10 cellular contexts compared by ENCODE assay signal in the genomic region with DNA sequence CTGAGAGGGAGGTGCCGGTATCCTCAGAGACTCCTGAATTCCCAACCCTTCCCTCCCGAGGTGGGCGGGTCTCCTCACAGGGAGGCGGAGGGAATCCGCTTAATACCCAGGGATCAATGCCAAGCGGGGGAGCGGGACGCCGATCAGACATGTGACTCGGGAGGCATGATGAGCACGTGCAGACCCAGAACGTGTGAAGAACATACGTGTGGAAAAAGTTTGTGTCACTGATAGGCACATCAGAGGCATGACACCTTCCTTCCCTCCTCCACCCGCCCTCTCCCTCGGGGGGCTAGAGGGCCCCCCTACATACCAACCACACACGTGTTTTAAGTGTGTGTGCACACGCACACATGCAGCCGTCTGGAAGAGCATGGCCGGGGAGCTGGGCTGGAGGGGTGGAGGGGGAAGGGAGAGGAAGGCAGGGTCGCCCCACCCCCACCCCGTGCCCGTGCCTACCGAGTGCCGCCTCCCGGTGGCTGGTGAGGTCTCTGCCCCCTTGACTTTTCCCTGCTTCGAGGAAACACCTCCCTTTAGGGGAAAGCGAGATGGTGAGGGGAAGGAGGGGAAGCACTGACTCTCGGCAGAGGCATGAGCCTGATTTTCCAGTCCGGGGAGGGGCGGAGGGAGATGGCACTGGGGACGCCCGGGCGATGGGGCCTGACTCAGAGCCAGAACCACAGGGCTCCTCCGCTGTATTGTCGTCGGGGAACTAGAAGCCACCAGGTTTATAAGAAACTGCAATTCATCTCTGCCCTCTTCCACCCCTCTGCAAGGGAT. TPM values are rescaled to one million over a fixed set of nuclear protein-coding genes. Genes with fewer than 3 reads are reported as not detected.
DNase-seq lines count a peak whose midpoint lies in the region; ATAC-seq and TF ChIP-seq lines count a peak whose summit lies in the region.
"Had no signal": no experiment of that assay in that cellular context is flagged by ENCODE, and none has a peak within 500 bp of the region (broad histone marks: within the 10 kb centered on the region; RNA-seq: fewer than 3 reads in every experiment).

No MANE protein-coding gene starts in this region.

- CTCF ChIA-PET in naive thymus-derived CD4-positive, alpha-beta T cell (lab: Charles Lee): no interaction called here

- H3K4me1 ChIP-seq in naive thymus-derived CD4-positive, alpha-beta T cell (ENCODE audit: control insufficient read depth in 2 of 2, insufficient read depth in 2 of 2, low read length in 2 of 2): peaks cover 35 to 66% of the 10 kb centered on the region in 2 donors
- peaks cover 10 to 24% (median 12%) of the 10 kb centered on the region in 3 donors for H3K4me1 ChIP-seq in esophagus squamous epithelium
- H3K4me1 ChIP-seq: psoas muscle had no signal

- no peak overlapping the region for H3K27ac ChIP-seq in naive thymus-derived CD4-positive, alpha-beta T cell (ENCODE audit: low read depth, low read length)
- H3K27ac ChIP-seq in esophagus squamous epithelium: no peak overlapping the region
- H3K27ac ChIP-seq: psoas muscle had no signal

- peaks cover 0 to 7% (median under 1%) of the 10 kb centered on the region in 5 donors for H3K27me3 Mint-ChIP-seq in naive thymus-derived CD4-positive, alpha-beta T cell

- DNase-seq in NCI-H2196 (lab: John Stamatoyannopoulos, UW; ENCODE audit: unreplicated experiment): peak; percentile 23
- no peak for DNase-seq in NCI-H2196 treated with DMSO at 0.1 percent for 48 hours (lab: John Stamatoyannopoulos, UW; ENCODE audit: unreplicated experiment)
- peak; percentile 51 for DNase-seq in RPMI7951 (ENCODE audit: low read depth)
- peak; percentile 64 for DNase-seq in activated effector memory CD4-positive, alpha-beta T cell treated with Interleukin-2 at 50 U/mL for 16 hours
- DNase-seq in naive thymus-derived CD4-positive, alpha-beta T cell: peak in 2 of 9 donors; percentile 69 to 93
- DNase-seq in Ammon's horn (ENCODE audit: low spot score): no peak
- DNase-seq in esophagus squamous epithelium (lab: John Stamatoyannopoulos, UW): no peak
- DNase-seq: psoas muscle had no signal

- WGBS in esophagus squamous epithelium, 2 donors: 0 to 50% methylated on average over 2 to 10 of the region's 36 CpGs

- no peaks in the 10 kb centered on the region for H3K36me3 ChIP-seq in naive thymus-derived CD4-positive, alpha-beta T cell (ENCODE audit: control insufficient read depth in 2 of 3, insufficient read depth in 3 of 3, low read length in 3 of 3)
- no peaks in the 10 kb centered on the region for H3K36me3 ChIP-seq in esophagus squamous epithelium

- no peak for TF ChIP-seq POLR2A in esophagus squamous epithelium (IDR thresholded peaks at IDR 0.05)

- no peaks in the 10 kb centered on the region for H3K9me3 Mint-ChIP-seq in naive thymus-derived CD4-positive, alpha-beta T cell

- H3K9me3 ChIP-seq in naive thymus-derived CD4-positive, alpha-beta T cell (ENCODE audit: control insufficient read depth in 2 of 3, low read length in 3 of 3): no peaks in the 10 kb centered on the region
- no peaks in the 10 kb centered on the region for H3K9me3 ChIP-seq in esophagus squamous epithelium
- H3K9me3 ChIP-seq: psoas muscle had no signal

- intact Hi-C loops in naive thymus-derived CD4-positive, alpha-beta T cell (cut with micrococcal nuclease): loop anchor here in 1 of 2 donors (1.0 kb wide), 2 partner anchors 12 to 18 kb away; a partner anchor contains a TSS
- intact Hi-C loops in esophagus squamous epithelium (cut with DNase I): no loop called here

- no peaks in the 10 kb centered on the region for H3K27me3 ChIP-seq in naive thymus-derived CD4-positive, alpha-beta T cell (ENCODE audit: control insufficient read depth in 2 of 2, insufficient read depth in 2 of 2, low read length in 2 of 2)
- peaks cover 0 to 88% (median 8%) of the 10 kb centered on the region in 4 donors for H3K27me3 ChIP-seq in esophagus squamous epithelium

- peaks cover 18 to 74% (median 40%) of the 10 kb centered on the region in 7 donors for H3K4me1 Mint-ChIP-seq in naive thymus-derived CD4-positive, alpha-beta T cell

- H3K4me3 Mint-ChIP-seq in naive thymus-derived CD4-positive, alpha-beta T cell: peak overlapping the region in 6 of 10 donors; percentile 53 to 64 (median 58)

- H3K4me3 ChIP-seq in naive thymus-derived CD4-positive, alpha-beta T cell (ENCODE audit: low read length): peak overlapping the region; percentile 29
- peak overlapping the region in 1 of 4 donors; percentile 25 for H3K4me3 ChIP-seq in esophagus squamous epithelium
- H3K4me3 ChIP-seq: psoas muscle had no signal

- ATAC-seq in naive thymus-derived CD4-positive, alpha-beta T cell: peak; percentile 69
- ATAC-seq in HG03095 (IDR thresholded peaks at IDR 0.05; ENCODE audit: unreplicated experiment): no peak

- TF ChIP-seq CTCF in esophagus squamous epithelium (IDR thresholded peaks at IDR 0.05): no peak

- peak overlapping the region in 5 of 9 donors; percentile 13 to 77 (median 70) for H3K27ac Mint-ChIP-seq in naive thymus-derived CD4-positive, alpha-beta T cell

- no peaks in the 10 kb centered on the region for H3K36me3 Mint-ChIP-seq in naive thymus-derived CD4-positive, alpha-beta T cell

- POLR2A ChIA-PET in naive thymus-derived CD4-positive, alpha-beta T cell (lab: Charles Lee): interaction anchor here (1.3 kb wide), 1 partner anchor 27 kb away, joined by 3 read pairs; a partner anchor contains a TSS

RNA-seq across cellular contexts. Expression of a gene that starts 12.1 kb away (rescaled TPM):
- not detected in 2 replicates for total RNA-seq in RPMI7951 (2014; rRNA removed; shearing (Covaris generic))
- total RNA-seq in naive thymus-derived CD4-positive, alpha-beta T cell: 10 to 100 TPM in 2 of 5 experiments, 1 to 10 TPM in 3; 1.3 to 38.6 (median 4.5) TPM
- polyA plus RNA-seq in naive thymus-derived CD4-positive, alpha-beta T cell: under 1 TPM; 0.13 to 0.43 TPM
- total RNA-seq in esophagus squamous epithelium: 1 to 10 TPM in 3 of 4 donors, not detected in 1; 1.1 to 4.5 (median 2.9) TPM
- polyA plus RNA-seq: AG04450 had no signal

RNA-seq across cellular contexts. Expression of a gene that starts 27.0 kb away (rescaled TPM):
- 0.48 and 1.3 TPM in 2 replicates for total RNA-seq in RPMI7951 (2014; rRNA removed; shearing (Covaris generic))
- 10 to 100 TPM in 1 of 5 experiments, 1 to 10 TPM in 4; 1.9 to 13.3 (median 2.9) TPM for total RNA-seq in naive thymus-derived CD4-positive, alpha-beta T cell
- polyA plus RNA-seq in naive thymus-derived CD4-positive, alpha-beta T cell: under 1 TPM in 1 of 2 donors, not detected in 1; 0.08 TPM
- total RNA-seq in esophagus squamous epithelium: 10 to 100 TPM in 2 of 4 donors, 1 to 10 TPM in 2; 3.1 to 12.7 (median 7.9) TPM

Comparison
In these comparisons a context has a peak if more than half of its experiments do, and no peak if none do; other contexts are left out.
1. DNase-seq: peak in NCI-H2196 (single experiment), RPMI7951 (single experiment) and activated effector memory CD4-positive, alpha-beta T cell treated with Interleukin-2 at 50 U/mL for 16 hours (single experiment); none in NCI-H2196 treated with DMSO at 0.1 percent for 48 hours (single experiment), Ammon's horn (single experiment) and esophagus squamous epithelium (single experiment).